Comparison of ENCODE assay signal across 23 cellular contexts in genomic region chr3:143291826-143292447, GRCh38.
DNase-seq lines count a peak whose midpoint lies in the region; ATAC-seq and TF ChIP-seq lines count a peak whose summit lies in the region.
"Had no signal": no experiment of that assay in that cellular context is flagged by ENCODE, and none has a peak within 500 bp of the region (broad histone marks: within the 10 kb centered on the region; RNA-seq: fewer than 3 reads in every experiment).

No MANE protein-coding gene starts in this region.

- TF ChIP-seq CTCF in DND-41 (IDR thresholded peaks at IDR 0.05; ENCODE audit: borderline replicate concordance, extremely low read depth, low read length, poor library complexity, severe bottlenecking) (no peak), choroid plexus epithelial cell (conservative IDR thresholded peaks at IDR 0.05; ENCODE audit: low read depth, low read length) (no peak), heart left ventricle (IDR thresholded peaks at IDR 0.05) (no peak), uterus (IDR thresholded peaks at IDR 0.05) (no peak)

- no peak overlapping the region for H3K4ac ChIP-seq in neuronal stem cell (ENCODE audit: low read length)

- no peak overlapping the region for H2BK5ac ChIP-seq in neuronal stem cell (ENCODE audit: low read length)

- H3K79me2 ChIP-seq in DND-41 (ENCODE audit: insufficient read depth, low read length), result no peaks in the 10 kb centered on the region

- H2AK5ac ChIP-seq in neuronal stem cell (ENCODE audit: low read depth, low read length), result no peak overlapping the region

- H3K9me3 ChIP-seq in DND-41 (ENCODE audit: insufficient read depth, low read length, severe bottlenecking) (no peaks in the 10 kb centered on the region), heart left ventricle (no peaks in the 10 kb centered on the region), neuronal stem cell (replicated peaks in 1 of 2; ENCODE audit: control insufficient read depth in 2 of 2, insufficient read depth in 1 of 2, low read depth in 1 of 2, low read length in 2 of 2) (no peaks in the 10 kb centered on the region), uterus (no peaks in the 10 kb centered on the region)
- H3K9me3 ChIP-seq: A549, BE2C had no signal

- ATAC-seq in DND-41 (ENCODE audit: insufficient read depth, low read depth), result no peak
- peak in 3 of 4 donors; percentile 37 to 46 (median 44) for ATAC-seq in heart left ventricle
- ATAC-seq in GM21723 (IDR thresholded peaks at IDR 0.05; ENCODE audit: unreplicated experiment), result no peak
- ATAC-seq: A549 had no signal

- WGBS in heart left ventricle, 4 donors, result 54 to 74% (median 57%) methylated on average over 3 of the region's 3 CpGs
- WGBS in neuronal stem cell (ENCODE audit: extremely low coverage in 2 of 2, insufficient read length in 2 of 2, insufficient replicate concordance in 1 of 2), 2 donors, result no CpG with 5 or more reads among the region's 3 CpGs

- H2BK12ac ChIP-seq in neuronal stem cell (ENCODE audit: low read length), result no peak overlapping the region

- no peak overlapping the region for H2BK15ac ChIP-seq in neuronal stem cell (ENCODE audit: low read length)

- H3K4me3 ChIP-seq in DND-41 (ENCODE audit: low read depth in 1 of 2, low read length in 2 of 2) (no peak overlapping the region), choroid plexus epithelial cell (ENCODE audit: low read depth, low read length) (no peak overlapping the region), heart left ventricle (no peak overlapping the region), neuronal stem cell (ENCODE audit: low read length in 2 of 2) (no peak overlapping the region), uterus (no peak overlapping the region)
- H3K4me3 ChIP-seq: A549, GM23248 had no signal

- intact Hi-C loops in heart left ventricle (cut with DNase I) (no loop called here), uterus (cut with DNase I; ENCODE audit: low total_unique reads) (no loop called here)

- H2AFZ ChIP-seq in DND-41 (ENCODE audit: low read depth, low read length) (no peak overlapping the region), neuronal stem cell (ENCODE audit: low read length) (peak overlapping the region; percentile 6)
- H2AFZ ChIP-seq: GM23248 had no signal

- no peaks in the 10 kb centered on the region for H3K79me1 ChIP-seq in neuronal stem cell (ENCODE audit: low read depth, low read length)

- no peak overlapping the region for H3K23ac ChIP-seq in neuronal stem cell (ENCODE audit: low read depth, low read length, poor library complexity)

- H3K9ac ChIP-seq in DND-41 (ENCODE audit: low read depth, low read length) (no peak overlapping the region), neuronal stem cell (ENCODE audit: low read depth, low read length, poor library complexity) (no peak overlapping the region)
- H3K9ac ChIP-seq: GM23248 had no signal

- no peaks in the 10 kb centered on the region for H3K27me3 ChIP-seq in DND-41 (ENCODE audit: insufficient read depth, low read length, poor library complexity)
- no peaks in the 10 kb centered on the region for H3K27me3 ChIP-seq in heart left ventricle
- no peaks in the 10 kb centered on the region for H3K27me3 ChIP-seq in neuronal stem cell (ENCODE audit: control insufficient read depth in 3 of 3, insufficient read depth in 3 of 3, low read depth in 1 of 3, low read length in 3 of 3)
- no peaks in the 10 kb centered on the region for H3K27me3 ChIP-seq in uterus
- H3K27me3 ChIP-seq: BE2C had no signal

- H2BK120ac ChIP-seq in neuronal stem cell (ENCODE audit: low read depth, low read length), result no peak overlapping the region

- no peaks in the 10 kb centered on the region for H4K20me1 ChIP-seq in DND-41 (ENCODE audit: insufficient read depth, low read length)

- H3K36me3 ChIP-seq in DND-41 (ENCODE audit: insufficient read depth, low read length) (no peaks in the 10 kb centered on the region), heart left ventricle (no peaks in the 10 kb centered on the region), neuronal stem cell (replicated peaks in 1 of 2; ENCODE audit: control insufficient read depth in 2 of 2, insufficient read depth in 2 of 2, low read length in 2 of 2) (no peaks in the 10 kb centered on the region), uterus (no peaks in the 10 kb centered on the region)
- H3K36me3 ChIP-seq: BE2C had no signal

- no peak for DNase-seq in DND-41
- peak; percentile 11 for DNase-seq in choroid plexus epithelial cell (ENCODE audit: low read depth)
- DNase-seq in heart left ventricle, result peak in 4 of 5 donors; percentile 14 to 53 (median 32)
- DNase-seq in neuronal stem cell (ENCODE audit: low spot score), result no peak
- DNase-seq in uterus, result no peak
- DNase-seq in NCI-H345 (lab: John Stamatoyannopoulos, UW), result no peak
- DNase-seq: BE2C, DMS53, EL, GM23248, H9, MM.1S, NCI-H1092, NCI-H1436, NCI-H187 treated with DMSO at 0.1 percent for 48 hours, NCI-H2107, NCI-H2227 treated with DMSO at 0.1 percent for 48 hours, NCI-H510A treated with DMSO at 0.1 percent for 48 hours, NCI-H774, OCI-M1, SHP77 had no signal

- peak overlapping the region; percentile 29; the same call in 1 of the 2 replicates for H3K27ac ChIP-seq in DND-41 (ENCODE audit: low read length)
- H3K27ac ChIP-seq in heart left ventricle, result no peak overlapping the region
- no peak overlapping the region for H3K27ac ChIP-seq in neuronal stem cell (replicated peaks; ENCODE audit: low read length)
- no peak overlapping the region for H3K27ac ChIP-seq in uterus
- H3K27ac ChIP-seq: A549, GM23248 had no signal

- no peak overlapping the region for H3K18ac ChIP-seq in neuronal stem cell (ENCODE audit: low read length)

- TF ChIP-seq POLR2A in heart left ventricle (IDR thresholded peaks at IDR 0.05), result no peak
- no peak for TF ChIP-seq POLR2A in uterus (IDR thresholded peaks at IDR 0.05)

- H3K4me2 ChIP-seq in DND-41 (ENCODE audit: insufficient read depth, low read length) (no peak overlapping the region), neuronal stem cell (ENCODE audit: insufficient read depth, low read length, poor library complexity, severe bottlenecking) (no peak overlapping the region)
- H3K4me2 ChIP-seq: A549 had no signal

- H3K14ac ChIP-seq in neuronal stem cell (ENCODE audit: low read length), result no peak overlapping the region

- H4K91ac ChIP-seq in neuronal stem cell (ENCODE audit: low read depth, low read length, poor library complexity), result no peak overlapping the region

- H4K8ac ChIP-seq in neuronal stem cell (ENCODE audit: low read depth, low read length), result no peak overlapping the region

- H3K4me1 ChIP-seq in DND-41 (ENCODE audit: insufficient read depth, low read length), result peaks cover 45% of the 10 kb centered on the region
- H3K4me1 ChIP-seq in heart left ventricle, result peaks cover 0 to 17% (median 6%) of the 10 kb centered on the region in 12 donors
- peaks cover 0 to 3% of the 10 kb centered on the region in 2 donors for H3K4me1 ChIP-seq in neuronal stem cell (ENCODE audit: control insufficient read depth in 2 of 2, insufficient read depth in 1 of 2, low read depth in 1 of 2, low read length in 2 of 2)
- no peaks in the 10 kb centered on the region for H3K4me1 ChIP-seq in uterus
- H3K4me1 ChIP-seq: A549, BE2C had no signal

Comparison
In these comparisons a context has a peak if more than half of its experiments do, and no peak if none do; other contexts are left out.
1. ATAC-seq: peak in heart left ventricle (3 of 4); none in DND-41 (single experiment) and GM21723 (single experiment).
2. DNase-seq: peak in choroid plexus epithelial cell (single experiment) and heart left ventricle (4 of 5); none in DND-41 (single experiment), neuronal stem cell (single experiment), uterus (0 of 2) and NCI-H345 (single experiment).